28 cellular contexts compared by ENCODE assay signal in the genomic region with DNA sequence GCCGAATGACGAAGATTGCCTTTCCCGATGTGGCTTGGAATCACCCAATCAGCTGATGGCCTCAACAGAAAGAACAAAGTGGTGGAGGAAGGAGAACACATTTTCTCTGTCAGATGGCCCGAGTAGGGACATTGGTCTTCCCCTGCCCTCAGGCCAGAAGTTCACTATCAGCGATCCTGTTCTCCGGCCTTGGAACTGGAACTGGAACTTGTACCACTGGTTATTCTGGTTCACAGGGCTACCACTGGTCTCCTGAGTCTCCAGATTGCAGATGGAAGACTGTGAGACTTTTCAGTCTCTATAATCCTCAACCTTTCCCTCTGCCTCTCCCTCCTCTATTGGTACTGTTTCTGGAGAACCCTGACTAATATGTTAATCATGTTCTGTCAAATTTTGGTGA.
"Had no signal": no experiment of that assay in that cellular context is flagged by ENCODE, and none has a peak within 500 bp of the region (broad histone marks: within the 10 kb centered on the region; RNA-seq: fewer than 3 reads in every experiment).

No MANE protein-coding gene starts in this region.

- H3K9me3 ChIP-seq: ascending aorta, body of pancreas, MG63, SJCRH30 had no signal

- H3K27ac Mint-ChIP-seq: activated naive CD4-positive, alpha-beta T cell treated with anti-CD3 and anti-CD28 coated beads, Interleukin-2, amount 50 U/mL, for 72 hours; activated naive CD8-positive, alpha-beta T cell treated with anti-CD3 and anti-CD28 coated beads, Interleukin-2, amount 50 U/mL, for 24 hours; activated T-cell treated with anti-CD3 and anti-CD28 coated beads, Interleukin-2, amount 50 U/mL, for 72 hours; activated T-helper 2 cell treated with anti-CD3 and anti-CD28 coated beads, Interferon-gamma antibody, Interleukin-2, Interleukin-4, amounts not matched to agents 10 μg/mL and 5 μg/mL and 100 μg/mL, durations not matched to agents 14 hours and 24 hours and 36 hours; T-helper 2 cell treated with Interferon-gamma antibody and Interleukin-4, amounts not matched to agents 5 μg/mL and 100 μg/mL, for 36 hours; WTC11 had no signal

- H3K27ac ChIP-seq: ascending aorta, body of pancreas, SJCRH30 had no signal

- H3K27me3 ChIP-seq: ascending aorta, body of pancreas, MG63, SJCRH30 had no signal

- H3K4me1 Mint-ChIP-seq: activated naive CD8-positive, alpha-beta T cell treated with anti-CD3 and anti-CD28 coated beads, Interleukin-2, amount 50 U/mL, for 24 hours; WTC11 had no signal

- H3K36me3 Mint-ChIP-seq: activated naive CD4-positive, alpha-beta T cell treated with anti-CD3 and anti-CD28 coated beads, Interleukin-2, amount 50 U/mL, for 72 hours had no signal

- DNase-seq: activated CD4-positive, alpha-beta T cell treated with anti-CD3 and anti-CD28 coated beads for 48 hours; activated CD4-positive, alpha-beta T cell treated with anti-CD3 and anti-CD28 coated beads, Interleukin-2, amount 50 U/mL, for 4 hours; activated CD4-positive, CD25-positive, alpha-beta regulatory T cell treated with anti-CD3 and anti-CD28 coated beads, Interleukin-2, amount 50 U/mL, for 72 hours; activated naive CD4-positive, alpha-beta T cell; activated naive CD8-positive, alpha-beta T cell treated with anti-CD3 and anti-CD28 coated beads, Interleukin-2, amount 50 U/mL, for 24 hours; activated T-cell treated with anti-CD3 and anti-CD28 coated beads for 4 hours; activated T-cell treated with anti-CD3 and anti-CD28 coated beads, Interleukin-2, amount 50 U/mL, for 72 hours; amniotic stem cell; body of pancreas; central memory CD4-positive, alpha-beta T cell; cortex of kidney; KG1; MG63; MV-4-11; NCI-H1092 treated with DMSO at 0.1 percent for 48 hours; NCI-H1436; NCI-H1694 treated with DMSO at 0.1 percent for 48 hours; NCI-H2029 treated with DMSO at 0.1 percent for 48 hours; NCI-H510A treated with DMSO at 0.1 percent for 48 hours; NCI-H69; SJCRH30; SW 1271 had no signal

- H3K4me3 Mint-ChIP-seq: activated naive CD8-positive, alpha-beta T cell treated with anti-CD3 and anti-CD28 coated beads, Interleukin-2, amount 50 U/mL, for 24 hours; activated T-cell treated with anti-CD3 and anti-CD28 coated beads, Interleukin-2, amount 50 U/mL, for 72 hours; T-helper 2 cell treated with Interferon-gamma antibody and Interleukin-4, amounts not matched to agents 5 μg/mL and 100 μg/mL, for 36 hours; WTC11 had no signal

- H3K4me1 ChIP-seq: ascending aorta, body of pancreas, SJCRH30 had no signal

- H3K36me3 ChIP-seq: ascending aorta, MG63, SJCRH30 had no signal

- H3K9me3 Mint-ChIP-seq: activated naive CD4-positive, alpha-beta T cell treated with anti-CD3 and anti-CD28 coated beads, Interleukin-2, amount 50 U/mL, for 72 hours; activated naive CD8-positive, alpha-beta T cell treated with anti-CD3 and anti-CD28 coated beads, Interleukin-2, amount 50 U/mL, for 24 hours; activated T-cell treated with anti-CD3 and anti-CD28 coated beads, Interleukin-2, amount 50 U/mL, for 72 hours; activated T-helper 2 cell treated with anti-CD3 and anti-CD28 coated beads, Interferon-gamma antibody, Interleukin-2, Interleukin-4, amounts not matched to agents 10 μg/mL and 5 μg/mL and 100 μg/mL, durations not matched to agents 14 hours and 24 hours and 36 hours; T-helper 2 cell treated with Interferon-gamma antibody and Interleukin-4, amounts not matched to agents 5 μg/mL and 100 μg/mL, for 36 hours had no signal

- H3K27me3 Mint-ChIP-seq: activated naive CD8-positive, alpha-beta T cell treated with anti-CD3 and anti-CD28 coated beads, Interleukin-2, amount 50 U/mL, for 24 hours had no signal

- ATAC-seq: activated naive CD4-positive, alpha-beta T cell treated with anti-CD3 and anti-CD28 coated beads, Interleukin-2, amount 50 U/mL, for 72 hours; activated naive CD8-positive, alpha-beta T cell treated with anti-CD3 and anti-CD28 coated beads, Interleukin-2, amount 50 U/mL, for 24 hours; activated T-cell treated with anti-CD3 and anti-CD28 coated beads, Interleukin-2, amount 50 U/mL, for 72 hours; body of pancreas; SK-N-SH treated with all-trans-retinoic acid at 6 μM for 48 hours; WTC11 had no signal

- H3K4me3 ChIP-seq: ascending aorta, body of pancreas, MG63, SJCRH30 had no signal
